ENCODE assay signal across 1 cellular context in the genomic region with DNA sequence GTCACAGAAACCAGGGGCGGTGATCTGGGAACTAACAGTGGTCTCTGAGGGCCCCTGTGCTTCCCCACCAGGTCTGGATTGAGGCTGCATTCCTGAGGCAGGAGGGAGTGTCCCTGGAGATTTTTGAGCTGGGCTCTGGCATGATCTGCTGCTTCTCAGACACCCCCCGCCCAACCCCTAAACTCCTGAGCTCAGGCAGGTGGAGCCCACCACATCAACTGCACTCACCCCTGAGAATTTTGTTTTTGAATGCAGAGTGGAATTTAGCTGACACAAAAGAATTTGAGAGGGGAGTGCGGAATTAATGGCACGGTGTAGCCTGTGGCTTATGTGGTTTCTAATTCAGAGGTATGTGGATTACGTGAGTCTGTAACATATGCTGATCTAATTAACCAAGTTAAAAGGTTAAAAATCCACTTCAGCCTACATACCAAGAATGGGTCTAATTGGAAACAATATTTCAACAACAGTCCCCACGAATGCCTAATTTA.
TF ChIP-seq lines count a peak whose summit lies in the region.

No MANE protein-coding gene starts in this region.

TF ChIP-seq in GM23338, 12 proteins besides CTCF, POLR2A, EP300 and RAD21:
- TF ChIP-seq, protein P1, sequence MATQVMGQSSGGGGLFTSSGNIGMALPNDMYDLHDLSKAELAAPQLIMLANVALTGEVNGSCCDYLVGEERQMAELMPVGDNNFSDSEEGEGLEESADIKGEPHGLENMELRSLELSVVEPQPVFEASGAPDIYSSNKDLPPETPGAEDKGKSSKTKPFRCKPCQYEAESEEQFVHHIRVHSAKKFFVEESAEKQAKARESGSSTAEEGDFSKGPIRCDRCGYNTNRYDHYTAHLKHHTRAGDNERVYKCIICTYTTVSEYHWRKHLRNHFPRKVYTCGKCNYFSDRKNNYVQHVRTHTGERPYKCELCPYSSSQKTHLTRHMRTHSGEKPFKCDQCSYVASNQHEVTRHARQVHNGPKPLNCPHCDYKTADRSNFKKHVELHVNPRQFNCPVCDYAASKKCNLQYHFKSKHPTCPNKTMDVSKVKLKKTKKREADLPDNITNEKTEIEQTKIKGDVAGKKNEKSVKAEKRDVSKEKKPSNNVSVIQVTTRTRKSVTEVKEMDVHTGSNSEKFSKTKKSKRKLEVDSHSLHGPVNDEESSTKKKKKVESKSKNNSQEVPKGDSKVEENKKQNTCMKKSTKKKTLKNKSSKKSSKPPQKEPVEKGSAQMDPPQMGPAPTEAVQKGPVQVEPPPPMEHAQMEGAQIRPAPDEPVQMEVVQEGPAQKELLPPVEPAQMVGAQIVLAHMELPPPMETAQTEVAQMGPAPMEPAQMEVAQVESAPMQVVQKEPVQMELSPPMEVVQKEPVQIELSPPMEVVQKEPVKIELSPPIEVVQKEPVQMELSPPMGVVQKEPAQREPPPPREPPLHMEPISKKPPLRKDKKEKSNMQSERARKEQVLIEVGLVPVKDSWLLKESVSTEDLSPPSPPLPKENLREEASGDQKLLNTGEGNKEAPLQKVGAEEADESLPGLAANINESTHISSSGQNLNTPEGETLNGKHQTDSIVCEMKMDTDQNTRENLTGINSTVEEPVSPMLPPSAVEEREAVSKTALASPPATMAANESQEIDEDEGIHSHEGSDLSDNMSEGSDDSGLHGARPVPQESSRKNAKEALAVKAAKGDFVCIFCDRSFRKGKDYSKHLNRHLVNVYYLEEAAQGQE (IDR thresholded peaks at IDR 0.05; ENCODE audit: unreplicated experiment): no peak
- no peak for TF ChIP-seq STAT1 (IDR thresholded peaks at IDR 0.05; ENCODE audit: unreplicated experiment)
